30 cellular contexts compared by ENCODE assay signal in genomic region chr19:54042989-54043388, GRCh38. TPM values are rescaled to one million over a fixed set of nuclear protein-coding genes. Genes with fewer than 3 reads are reported as not detected.
"Had no signal": no experiment of that assay in that cellular context is flagged by ENCODE, and none has a peak within 500 bp of the region (broad histone marks: within the 10 kb centered on the region; RNA-seq: fewer than 3 reads in every experiment).

No MANE protein-coding gene starts in this region.

- H3K27ac ChIP-seq: coronary artery, dorsolateral prefrontal cortex, epithelial cell of prostate, esophagus squamous epithelium, gastrocnemius medialis, heart right ventricle, left lung, lower lobe of right lung had no signal

- ATAC-seq: esophagus mucosa, gastrocnemius medialis, heart right ventricle, left cardiac atrium, left lung, left ventricle myocardium superior, lower lobe of right lung, mucosa of descending colon had no signal

- H3K36me3 Mint-ChIP-seq: mesothelial cell of epicardium, naive B cell had no signal

- H3K9me3 Mint-ChIP-seq: mesothelial cell of epicardium had no signal

- H3K4me1 ChIP-seq: esophagus squamous epithelium, gastrocnemius medialis had no signal

- H3K4me1 Mint-ChIP-seq: mesothelial cell of epicardium, naive B cell had no signal

- H3K4me3 ChIP-seq: coronary artery, dorsolateral prefrontal cortex, esophagus squamous epithelium, gastrocnemius medialis, heart right ventricle, left lung, lower lobe of right lung, mucosa of descending colon had no signal

- H3K4me3 Mint-ChIP-seq: mesothelial cell of epicardium, naive B cell had no signal

- DNase-seq: dermis blood vessel endothelial cell; dorsolateral prefrontal cortex; effector CD4-positive, alpha-beta T cell; effector memory CD4-positive, alpha-beta T cell; erythroblast; esophagus squamous epithelium; foreskin fibroblast; foreskin melanocyte; gastrocnemius medialis; glutamatergic neuron; head of caudate nucleus; heart right ventricle; hippocampal formation; left cardiac atrium; left lung; left ventricle myocardium superior; lower lobe of right lung; mesenchymal stem cell; mucosa of descending colon; naive B cell had no signal

- H3K9me3 ChIP-seq: esophagus squamous epithelium, gastrocnemius medialis, left lung, lower lobe of right lung, mucosa of descending colon had no signal

- H3K36me3 ChIP-seq: esophagus squamous epithelium, gastrocnemius medialis, heart right ventricle, lower lobe of right lung had no signal

- H3K27ac Mint-ChIP-seq: mesothelial cell of epicardium, naive B cell had no signal

RNA-seq across cellular contexts. Expression of gene VSTM1, which starts 20.7 kb away (rescaled TPM):
- total RNA-seq: dermis blood vessel endothelial cell, esophagus mucosa, esophagus squamous epithelium, gastrocnemius medialis, glomerular endothelial cell, kidney epithelial cell, left ventricle myocardium superior, lower leg skin, lung microvascular endothelial cell, mesenteric fat pad, mesothelial cell of epicardium, mucosa of descending colon, myocyte had no signal

RNA-seq across cellular contexts. Expression of gene TARM1, which starts 38.2 kb away (rescaled TPM):
- total RNA-seq: dermis blood vessel endothelial cell, dorsolateral prefrontal cortex, esophagus mucosa, esophagus squamous epithelium, gastrocnemius medialis, glomerular endothelial cell, heart right ventricle, kidney epithelial cell, left cardiac atrium, left lung, left ventricle myocardium superior, lower leg skin, lower lobe of right lung, lung microvascular endothelial cell, mesenteric fat pad, mesothelial cell of epicardium, mucosa of descending colon, myocyte had no signal

RNA-seq across cellular contexts. Expression of gene CACNG6, which starts 51.6 kb away (rescaled TPM):
- total RNA-seq: esophagus mucosa, heart right ventricle, kidney epithelial cell, left ventricle myocardium superior, lower leg skin, mesenteric fat pad, mucosa of descending colon had no signal

RNA-seq across cellular contexts. Expression of gene OSCAR, which starts 57.6 kb away (rescaled TPM):
- total RNA-seq: dermis blood vessel endothelial cell, glomerular endothelial cell, lung microvascular endothelial cell, mesothelial cell of epicardium, myocyte had no signal
